19 cellular contexts compared by ENCODE assay signal in the genomic region with DNA sequence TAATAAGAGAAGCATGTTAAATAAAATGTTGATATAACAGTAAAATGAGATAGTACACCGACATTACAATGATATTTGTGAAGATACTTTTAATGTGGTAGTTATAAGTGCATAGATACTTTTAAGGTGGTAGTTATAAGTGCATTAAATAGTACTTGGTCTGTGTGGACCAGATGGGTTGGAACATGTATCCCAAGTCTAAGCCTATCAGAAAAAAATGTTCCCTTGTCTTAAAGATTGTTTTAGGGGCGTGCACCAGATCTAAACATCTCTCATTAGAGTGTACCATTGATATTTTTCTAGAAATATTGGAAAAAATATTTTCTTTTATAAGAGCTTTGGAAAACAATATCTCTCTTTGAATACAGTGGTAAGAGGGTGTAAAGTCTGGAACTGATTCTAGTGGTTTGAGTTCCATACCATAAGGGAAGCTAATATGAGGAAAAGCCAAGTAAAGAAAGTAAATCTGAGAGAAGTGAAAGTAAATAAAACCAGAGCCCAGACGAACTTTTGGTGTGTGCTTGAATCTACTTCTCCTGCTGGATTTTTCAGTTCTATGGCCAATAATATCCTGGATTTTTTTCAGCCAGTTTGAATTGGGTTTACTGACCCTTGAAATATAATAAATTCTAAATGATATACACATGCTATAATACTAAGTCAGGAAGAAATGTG.
DNase-seq lines count a peak whose midpoint lies in the region; ATAC-seq and TF ChIP-seq lines count a peak whose summit lies in the region.
"Had no signal": no experiment of that assay in that cellular context is flagged by ENCODE, and none has a peak within 500 bp of the region (broad histone marks: within the 10 kb centered on the region; RNA-seq: fewer than 3 reads in every experiment).

No MANE protein-coding gene starts in this region.

- H3K27me3 ChIP-seq in SJSA1 (replicated peaks) = no peaks in the 10 kb centered on the region; the same call in 1 of the 2 replicates
- H3K27me3 ChIP-seq in foreskin keratinocyte = no peaks in the 10 kb centered on the region
- H3K27me3 ChIP-seq in Peyer's patch = no peaks in the 10 kb centered on the region
- H3K27me3 ChIP-seq: vagina had no signal

- no peak for TF ChIP-seq CTCF in AG04449 (IDR thresholded peaks at IDR 0.05; ENCODE audit: insufficient read depth, low read length, missing control alignments)
- TF ChIP-seq CTCF in HEK293 (tag by site-specific recombination; IDR thresholded peaks at IDR 0.05) = no peak
- no peak for TF ChIP-seq CTCF in foreskin keratinocyte (conservative IDR thresholded peaks at IDR 0.05)
- TF ChIP-seq CTCF in Peyer's patch (IDR thresholded peaks at IDR 0.05) = no peak

- CTCF ChIA-PET in AG04449 (lab: Yijun Ruan, JAX) (interaction anchor here (0.8 to 2.7 kb wide), 6 partner anchors 13 to 290 kb away, joined by 3 to 16 read pairs (median 4); no protein-coding TSS in a partner anchor), HEK293 (lab: Yijun Ruan, JAX) (interaction anchor here (0.7 to 1.5 kb wide), 2 partner anchors 31 to 288 kb away, joined by 3 read pairs; no protein-coding TSS in a partner anchor)

- ATAC-seq in foreskin keratinocyte (peak; percentile 18), HG02588 (IDR thresholded peaks at IDR 0.05; ENCODE audit: unreplicated experiment) (no peak)
- ATAC-seq: K562, Right ventricle myocardium inferior had no signal

- H3K36me3 ChIP-seq in HEK293 (ENCODE audit: control insufficient read depth in 2 of 2, insufficient read depth in 1 of 2, low read length in 2 of 2) (no peaks in the 10 kb centered on the region), SJSA1 (no peaks in the 10 kb centered on the region), Peyer's patch (no peaks in the 10 kb centered on the region)
- H3K36me3 ChIP-seq: vagina had no signal

- POLR2A ChIA-PET in AG04449 (lab: Yijun Ruan, JAX) = no interaction called here
- POLR2A ChIA-PET in HEK293 (lab: Yijun Ruan, JAX) = no interaction called here

- no peak for DNase-seq in AG04449 (ENCODE audit: low read depth, low spot score)
- no peak for DNase-seq in SJSA1 (ENCODE audit: low read depth in 1 of 2, low spot score in 2 of 2)
- no peak for DNase-seq in foreskin keratinocyte
- no peak for DNase-seq in Peyer's patch
- no peak for DNase-seq in activated CD4-positive, alpha-beta T cell treated with anti-CD3 and anti-CD28 coated beads for 48 hours
- DNase-seq in kidney tubule cell (ENCODE audit: low spot score) = no peak
- DNase-seq: activated CD4-positive, alpha-beta T cell treated with anti-CD3 and anti-CD28 coated beads, Interleukin-2, amount 50 U/mL, for 48 hours; anterior cingulate cortex; H7; NCI-H1694 treated with DMSO at 0.1 percent for 48 hours; NCI-H526; nucleus accumbens; T1000 had no signal

- H3K27ac ChIP-seq in HEK293 (ENCODE audit: extremely low read depth, low read depth, low read length) (no peak overlapping the region), SJSA1 (no peak overlapping the region), foreskin keratinocyte (no peak overlapping the region), Peyer's patch (no peak overlapping the region)
- H3K27ac ChIP-seq: skin epidermis, vagina had no signal

- H3K4me3 ChIP-seq in AG04449 (ENCODE audit: low read depth, low read length) (peak overlapping the region; percentile 38), HEK293 (ENCODE audit: low read depth, low read length) (no peak overlapping the region), SJSA1 (peak overlapping the region; percentile 3; the same call in 1 of the 2 replicates), Peyer's patch (no peak overlapping the region)
- H3K4me3 ChIP-seq: K562, skin epidermis, vagina had no signal

- H3K9me3 ChIP-seq in HEK293 (ENCODE audit: control insufficient read depth, insufficient read depth, low read depth, low read length) (no peaks in the 10 kb centered on the region), SJSA1 (replicated peaks) (no peaks in the 10 kb centered on the region), Peyer's patch (no peaks in the 10 kb centered on the region)
- H3K9me3 ChIP-seq: vagina had no signal

- TF ChIP-seq POLR2A in Peyer's patch (IDR thresholded peaks at IDR 0.05) = no peak

- no peaks in the 10 kb centered on the region for H3K4me1 ChIP-seq in HEK293 (ENCODE audit: control insufficient read depth, insufficient read depth, low read length)
- no peaks in the 10 kb centered on the region for H3K4me1 ChIP-seq in SJSA1 (replicated peaks)
- no peaks in the 10 kb centered on the region for H3K4me1 ChIP-seq in foreskin keratinocyte
- no peaks in the 10 kb centered on the region for H3K4me1 ChIP-seq in Peyer's patch
- H3K4me1 ChIP-seq: vagina had no signal

TF ChIP-seq in HEK293, 187 proteins besides CTCF, POLR2A, EP300 and RAD21:
- TF ChIP-seq ZNF664 (tag by site-specific recombination; IDR thresholded peaks at IDR 0.05) (peak; percentile 58; the same call in 1 of the 2 replicates), ZNF404 (tag by site-specific recombination; IDR thresholded peaks at IDR 0.05) (no peak), ZNF140 (tag by site-specific recombination; IDR thresholded peaks at IDR 0.05) (no peak), ZNF221 (tag by site-specific recombination; IDR thresholded peaks at IDR 0.05; ENCODE audit: borderline replicate concordance) (no peak), ZNF660 (tag by site-specific recombination; IDR thresholded peaks at IDR 0.05) (no peak), MZF1 (tag by site-specific recombination; IDR thresholded peaks at IDR 0.05; ENCODE audit: borderline replicate concordance) (no peak), ZNF658 (tag by site-specific recombination; IDR thresholded peaks at IDR 0.05) (no peak), ZNF521 (tag by site-specific recombination; IDR thresholded peaks at IDR 0.05) (no peak)

Comparison
In these comparisons a context has a peak if more than half of its experiments do, and no peak if none do; other contexts are left out.
1. H3K4me3 ChIP-seq: peak in AG04449 (single experiment) and SJSA1 (single experiment); none in HEK293 (single experiment) and Peyer's patch (0 of 4).